ENCODE assay signal across 29 cellular contexts in genomic region chr4:74252933-74253332, GRCh38. TPM values are rescaled to one million over a fixed set of nuclear protein-coding genes. Genes with fewer than 3 reads are reported as not detected.
"Had no signal": no experiment of that assay in that cellular context is flagged by ENCODE, and none has a peak within 500 bp of the region (broad histone marks: within the 10 kb centered on the region; RNA-seq: fewer than 3 reads in every experiment).

No MANE protein-coding gene starts in this region.

- H3K4me3 ChIP-seq: ovary, psoas muscle, skin epidermis, stomach, thoracic aorta, thyroid gland, tibial nerve, upper lobe of left lung, vagina had no signal

- H2AFZ ChIP-seq: parathyroid adenoma had no signal

- H3K27ac ChIP-seq: neutrophil, ovary, parathyroid adenoma, psoas muscle, skin epidermis, stomach, thoracic aorta, thyroid gland, tibial nerve, upper lobe of left lung, vagina had no signal

- H3K9ac ChIP-seq: parathyroid adenoma had no signal

- H3K79me2 ChIP-seq: parathyroid adenoma had no signal

- H3K4me1 ChIP-seq: parathyroid adenoma, psoas muscle, stomach, thyroid gland, tibial nerve, upper lobe of left lung, vagina had no signal

- ATAC-seq: naive thymus-derived CD8-positive, alpha-beta T cell; natural killer cell treated with Interleukin-12 subunit alpha and Interleukin-12 subunit beta and Interleukin-15 and Interleukin-18, amount 100 ng/mL, for 72 hours; psoas muscle; right cardiac atrium; sciatic nerve; stimulated activated effector memory CD8-positive, alpha-beta T cell treated with anti-CD3 and anti-CD28 coated beads, Interleukin-12 subunit alpha, Interleukin-12 subunit beta, amount 100 ng/mL, for 72 hours; stimulated activated naive B cell treated with anti-CD40 and anti-IgM and Interleukin-4, amounts not matched to agents 10 μg/mL and 1 μg/mL and 100 μg/mL, for 72 hours had no signal

- DNase-seq: naive B cell; naive thymus-derived CD8-positive, alpha-beta T cell; nephron progenitor cell; nucleus accumbens; ovary; psoas muscle; right cardiac atrium; stimulated activated CD4-positive, alpha-beta T cell treated with anti-CD3 and anti-CD28 coated beads, Interleukin-15, amount 100 ng/mL, for 24 hours; stimulated activated CD4-positive, alpha-beta T cell treated with anti-CD3 and anti-CD28 coated beads, Interleukin-2, amount 100 ng/mL, for 24 hours; stimulated activated CD4-positive, alpha-beta T cell treated with anti-CD3 and anti-CD28 coated beads, Interleukin-2, amount 100 ng/mL, for 48 hours; stimulated activated CD4-positive, alpha-beta T cell treated with anti-CD3 and anti-CD28 coated beads, Interleukin-4, amount 100 ng/mL, for 24 hours; stimulated activated naive B cell treated with anti-CD40 and anti-IgM and Interleukin-4, amounts not matched to agents 10 μg/mL and 1 μg/mL and 100 μg/mL, for 72 hours; stimulated activated naive CD4-positive, alpha-beta T cell treated with Interleukin-2 at 50 U/mL for 16 hours; stomach; thyroid gland; trophoblast cell; upper lobe of left lung had no signal

- H3K9me3 ChIP-seq: thyroid gland, vagina had no signal

- H3K27me3 ChIP-seq: neutrophil, ovary, stomach, thyroid gland, tibial nerve, upper lobe of left lung, vagina had no signal

- H3K36me3 ChIP-seq: neutrophil, ovary, thoracic aorta, thyroid gland, upper lobe of left lung, vagina had no signal

- FAIRE-seq: urothelium cell line had no signal

RNA-seq across cellular contexts. Expression of gene EPGN, which starts 55.3 kb away (rescaled TPM):
- total RNA-seq: progenitor cell of endocrine pancreas, subcutaneous adipose tissue, thyroid gland had no signal
- polyA plus RNA-seq: right cardiac atrium had no signal
